Comparison of ENCODE assay signal across 8 cellular contexts in genomic region chr18:8608795-8609673, GRCh38. TPM values are rescaled to one million over a fixed set of nuclear protein-coding genes. Genes with fewer than 3 reads are reported as not detected.
A peak's percentile ranks its signal among the peaks of the same experiment; 100 is the strongest.
DNase-seq lines count a peak whose midpoint lies in the region; ATAC-seq and TF ChIP-seq lines count a peak whose summit lies in the region.

Gene RAB12 (plus strand): TSS chr18:8609437. CDS start chr18:8609440, 3 bp downstream.

- H3K4me3 ChIP-seq in GM08714 (ENCODE audit: low read length) = peak within 1 kb of the TSS; percentile 99

- H3K4me1 Mint-ChIP-seq in activated naive CD8-positive, alpha-beta T cell treated with anti-CD3 and anti-CD28 coated beads, Interleukin-2, amount 50 U/mL, for 24 hours = peaks cover 61% of the 10 kb centered on the region
- H3K4me1 Mint-ChIP-seq in type B pancreatic cell (ENCODE audit: unreplicated experiment) = peaks cover 47% of the 10 kb centered on the region

- peak; percentile 62 for ATAC-seq in HG02571 (IDR thresholded peaks at IDR 0.05; ENCODE audit: unreplicated experiment)
- peak; percentile 82 for ATAC-seq in activated naive CD8-positive, alpha-beta T cell treated with anti-CD3 and anti-CD28 coated beads, Interleukin-2, amount 50 U/mL, for 24 hours

- peak within 1 kb of the TSS; percentile 94 for H3K27ac Mint-ChIP-seq in activated naive CD8-positive, alpha-beta T cell treated with anti-CD3 and anti-CD28 coated beads, Interleukin-2, amount 50 U/mL, for 24 hours
- peak within 1 kb of the TSS; percentile 98 for H3K27ac Mint-ChIP-seq in type B pancreatic cell

- peak within 1 kb of the TSS; percentile 89 for H3K4me3 Mint-ChIP-seq in activated naive CD8-positive, alpha-beta T cell treated with anti-CD3 and anti-CD28 coated beads, Interleukin-2, amount 50 U/mL, for 24 hours
- peak within 1 kb of the TSS; percentile 92 for H3K4me3 Mint-ChIP-seq in type B pancreatic cell

- no peaks in the 10 kb centered on the region for H3K27me3 Mint-ChIP-seq in activated naive CD8-positive, alpha-beta T cell treated with anti-CD3 and anti-CD28 coated beads, Interleukin-2, amount 50 U/mL, for 24 hours
- peaks cover 31% of the 10 kb centered on the region for H3K27me3 Mint-ChIP-seq in type B pancreatic cell

- TF ChIP-seq CTCF in type B pancreatic cell (conservative IDR thresholded peaks at IDR 0.05) = peak; percentile 88

- H3K36me3 Mint-ChIP-seq in activated naive CD8-positive, alpha-beta T cell treated with anti-CD3 and anti-CD28 coated beads, Interleukin-2, amount 50 U/mL, for 24 hours (ENCODE audit: low read depth) = peaks cover 21% of the 10 kb centered on the region
- peaks cover 5% of the 10 kb centered on the region for H3K36me3 Mint-ChIP-seq in type B pancreatic cell

- no peaks in the 10 kb centered on the region for H3K9me3 Mint-ChIP-seq in activated naive CD8-positive, alpha-beta T cell treated with anti-CD3 and anti-CD28 coated beads, Interleukin-2, amount 50 U/mL, for 24 hours
- no peaks in the 10 kb centered on the region for H3K9me3 Mint-ChIP-seq in type B pancreatic cell

- intact Hi-C loops in cardiac septum (cut with DNase I) (loop anchor here (5.0 kb wide), 1 partner anchor 47 kb away; no protein-coding TSS in a partner anchor), posterior cingulate gyrus (cut with DNase I) (no loop called here)

- DNase-seq in NCI-H1105 (lab: John Stamatoyannopoulos, UW) (peak; percentile 28), SW480 (ENCODE audit: low spot score) (peak; percentile 87), cardiac septum (ENCODE audit: low spot score) (peak; percentile 95), posterior cingulate gyrus (peak; percentile 76 to 98 (median 86)), type B pancreatic cell (ENCODE audit: extremely low spot score, unreplicated experiment) (peak; percentile 93)
- DNase-seq in activated naive CD8-positive, alpha-beta T cell treated with anti-CD3 and anti-CD28 coated beads, Interleukin-2, amount 50 U/mL, for 24 hours = peak; percentile 89

RNA-seq across cellular contexts. Expression of gene RAB12, which starts in this region (rescaled TPM):
- total RNA-seq in cardiac septum = 86.8 TPM
- total RNA-seq in type B pancreatic cell (ENCODE audit: low replicate concordance) = 25.2 and 28.9 TPM in 2 replicates

Comparison
In these comparisons a context has a peak if more than half of its experiments do, and no peak if none do; other contexts are left out.
1. Peak in every context shown above with its lines: DNase-seq, ATAC-seq and H3K4me3 ChIP-seq.
2. DNase-seq: peak in every context shown above with its lines; median percentile 95 in cardiac septum; 93 in type B pancreatic cell; 89 in activated naive CD8-positive, alpha-beta T cell treated with anti-CD3 and anti-CD28 coated beads, Interleukin-2, amount 50 U/mL, for 24 hours; 87 in SW480; 86 in posterior cingulate gyrus; 28 in NCI-H1105.